11 cellular contexts compared by ENCODE assay signal in the genomic region with DNA sequence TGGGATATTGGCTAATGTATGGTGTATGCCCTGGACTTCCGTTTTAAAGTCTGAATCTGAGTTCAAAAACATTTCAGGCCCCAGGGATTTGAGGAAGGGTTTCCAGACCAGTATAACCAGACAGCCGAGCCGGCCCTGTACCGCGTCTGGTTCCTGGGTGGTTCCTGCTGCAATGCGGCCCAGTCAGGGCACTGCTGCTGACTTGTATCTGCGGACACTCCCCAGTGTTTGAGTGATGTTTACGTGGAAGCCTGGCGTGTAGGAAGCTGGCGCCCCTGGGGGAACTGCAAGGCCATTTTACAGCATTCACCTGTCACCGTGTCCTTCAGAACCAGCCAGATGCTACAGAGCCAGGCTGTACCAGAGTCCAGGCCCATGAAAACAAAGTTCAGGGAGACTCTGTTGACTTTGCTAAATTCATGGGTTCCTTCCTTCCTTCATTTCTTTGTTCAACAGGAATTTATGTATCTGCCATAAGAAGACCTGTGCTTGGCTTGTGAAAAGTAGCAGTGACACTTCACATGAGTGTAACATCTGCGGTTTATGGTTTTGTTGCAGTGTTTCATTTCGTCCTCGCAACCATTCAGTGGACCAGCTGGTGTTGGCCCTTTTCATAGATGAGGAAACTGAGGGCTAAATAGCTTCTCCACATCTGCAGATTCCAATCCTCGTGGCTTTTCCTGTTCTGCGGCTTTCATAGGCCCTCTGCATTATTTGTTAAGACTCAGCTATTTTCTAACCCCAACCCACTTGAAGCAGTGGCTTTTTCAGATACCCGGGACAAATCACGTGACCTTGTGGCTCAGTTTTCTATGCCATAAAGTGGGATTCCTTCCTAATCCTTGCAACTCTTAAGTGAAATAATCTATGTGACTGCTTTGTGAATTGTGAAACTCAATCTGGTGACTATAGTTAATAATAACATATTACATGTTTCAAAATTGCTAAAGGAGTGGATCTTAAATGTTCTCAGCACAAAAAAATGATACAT. TPM values are rescaled to one million over a fixed set of nuclear protein-coding genes. Genes with fewer than 3 reads are reported as not detected.
DNase-seq lines count a peak whose midpoint lies in the region; ATAC-seq and TF ChIP-seq lines count a peak whose summit lies in the region.
"Had no signal": no experiment of that assay in that cellular context is flagged by ENCODE, and none has a peak within 500 bp of the region (broad histone marks: within the 10 kb centered on the region; RNA-seq: fewer than 3 reads in every experiment).

No MANE protein-coding gene starts in this region.

- H3K4me1 ChIP-seq in mesodermal cell (ENCODE audit: control insufficient read depth, insufficient read depth, low read length, poor library complexity, severe bottlenecking) (no peaks in the 10 kb centered on the region), tibial nerve (peaks cover 0 to 58% (median 4%) of the 10 kb centered on the region in 4 donors)

- no peak for TF ChIP-seq POLR2A in tibial nerve (IDR thresholded peaks at IDR 0.05)

- peak; percentile 80 for DNase-seq in MV-4-11 (lab: John Stamatoyannopoulos, UW)
- peak; percentile 35 to 43 for DNase-seq in tibial nerve (ENCODE audit: low spot score in 2 of 2)
- DNase-seq in stimulated activated CD4-positive, alpha-beta T cell treated with anti-CD3 and anti-CD28 coated beads, Interleukin-2, amount 100 ng/mL, for 48 hours = no peak
- no peak for DNase-seq in cortex of kidney (lab: John Stamatoyannopoulos, UW)
- DNase-seq: COR-L47, NCI-H2171 treated with DMSO at 0.1 percent for 48 hours, T-helper 2 cell had no signal

- H3K4me3 ChIP-seq in mesodermal cell (ENCODE audit: extremely low read depth, insufficient read depth, low read length, poor library complexity, severe bottlenecking) = no peak overlapping the region
- no peak overlapping the region for H3K4me3 ChIP-seq in tibial nerve

- 94 to 95% methylated on average over 18 of the region's 18 CpGs for WGBS in mesodermal cell (ENCODE audit: insufficient coverage in 2 of 2), 2 experiments
- WGBS in tibial nerve, 2 donors = 74 to 76% methylated on average over 18 of the region's 18 CpGs

- no peak for TF ChIP-seq EP300 in tibial nerve (IDR thresholded peaks at IDR 0.05)

- H3K27ac ChIP-seq in mesodermal cell (ENCODE audit: low read depth, low read length, severe bottlenecking) (peak overlapping the region; percentile 57), tibial nerve (peak overlapping the region in 3 of 4 donors; percentile 45 to 82 (median 78))

- H3K27me3 ChIP-seq in tibial nerve = no peaks in the 10 kb centered on the region

- no peak for TF ChIP-seq CTCF in tibial nerve (IDR thresholded peaks at IDR 0.05)

- H3K36me3 ChIP-seq in mesodermal cell (ENCODE audit: control insufficient read depth, insufficient read depth, low read length) = no peaks in the 10 kb centered on the region
- no peaks in the 10 kb centered on the region for H3K36me3 ChIP-seq in tibial nerve

- peak; percentile 69 for ATAC-seq in esophagus mucosa
- no peak for ATAC-seq in GM19035 (IDR thresholded peaks at IDR 0.05; ENCODE audit: unreplicated experiment)

- H3K9me3 ChIP-seq in mesodermal cell (ENCODE audit: control insufficient read depth, low read length) = no peaks in the 10 kb centered on the region
- no peaks in the 10 kb centered on the region for H3K9me3 ChIP-seq in tibial nerve

RNA-seq across cellular contexts. Expression of a gene that starts 16.9 kb away (rescaled TPM):
- total RNA-seq in esophagus mucosa = 6.0 TPM
- 15.1 TPM for polyA plus RNA-seq in mesodermal cell (2013, experiment 1 of 2)
- polyA plus RNA-seq in mesodermal cell (2013, experiment 2 of 2) = 15.4 TPM
- 10 to 100 TPM; 32.4 to 82.8 (median 55.2) TPM for total RNA-seq in tibial nerve
- total RNA-seq: OCI-LY7 had no signal

Comparison
In these comparisons a context has a peak if more than half of its experiments do, and no peak if none do; other contexts are left out.
1. DNase-seq: peak in MV-4-11 (single experiment) and tibial nerve (2 of 2); none in stimulated activated CD4-positive, alpha-beta T cell treated with anti-CD3 and anti-CD28 coated beads, Interleukin-2, amount 100 ng/mL, for 48 hours (0 of 2) and cortex of kidney (single experiment).